20 cellular contexts compared by ENCODE assay signal in the genomic region with DNA sequence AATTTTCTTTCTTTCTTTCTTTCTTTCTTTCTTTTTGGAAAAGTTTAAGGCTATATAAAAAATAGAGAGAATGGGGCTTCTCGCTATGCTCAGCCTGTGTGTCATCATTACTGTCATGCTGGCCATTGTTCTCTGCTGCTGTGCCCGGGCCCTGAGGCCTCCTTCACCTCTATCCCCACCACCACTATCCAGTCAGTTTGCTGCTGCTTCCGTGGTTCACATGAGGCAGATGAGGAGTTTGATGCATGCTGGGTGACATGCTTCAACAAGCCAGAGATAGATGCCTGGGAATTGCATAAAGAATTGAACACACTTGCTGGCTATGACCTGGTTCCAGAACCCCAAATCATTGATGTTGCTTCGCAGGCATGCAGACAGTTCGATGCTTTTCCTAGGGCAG. TPM values are rescaled to one million over a fixed set of nuclear protein-coding genes. Genes with fewer than 3 reads are reported as not detected.
DNase-seq lines count a peak whose midpoint lies in the region; ATAC-seq, FAIRE-seq and TF ChIP-seq lines count a peak whose summit lies in the region.
"Had no signal": no experiment of that assay in that cellular context is flagged by ENCODE, and none has a peak within 500 bp of the region (broad histone marks: within the 10 kb centered on the region; RNA-seq: fewer than 3 reads in every experiment).

No MANE protein-coding gene starts in this region.

- no peak for DNase-seq in activated T-cell treated with anti-CD3 and anti-CD28 coated beads, Interleukin-2, amount 50 U/mL, for 72 hours
- no peak for DNase-seq in activated T-cell treated with anti-CD3 and anti-CD28 coated beads, Interleukin-2, amount 50 U/mL, for 1 hour
- DNase-seq in HPDE6-E6E7 (ENCODE audit: extremely low spot score) (peak; percentile 61), epithelial cell of esophagus (ENCODE audit: low read depth) (peak; percentile 86), natural killer cell (no peak), frontal cortex (ENCODE audit: low spot score in 2 of 2) (no peak), germinal center (ENCODE audit: low spot score) (no peak), LoVo (ENCODE audit: low spot score) (no peak)
- DNase-seq: HFFc6, KG1, NCI-H1092 treated with DMSO at 0.1 percent for 48 hours, NCI-H1694, NCI-H2227 treated with DMSO at 0.1 percent for 48 hours, NCI-H524, Right ventricle myocardium superior had no signal

- no peak for FAIRE-seq in frontal cortex (lab: Jason Lieb, UNC)
- FAIRE-seq: A204.1, H54, HepG2 had no signal

- H3K27me3 Mint-ChIP-seq in activated T-cell treated with anti-CD3 and anti-CD28 coated beads, Interleukin-2, amount 50 U/mL, for 72 hours (ENCODE audit: low read depth) = no peaks in the 10 kb centered on the region
- no peaks in the 10 kb centered on the region for H3K27me3 Mint-ChIP-seq in natural killer cell (ENCODE audit: low read depth in 2 of 2)

- no peak for ATAC-seq in activated T-cell treated with anti-CD3 and anti-CD28 coated beads, Interleukin-2, amount 50 U/mL, for 72 hours (replicated peaks in 1 of 2)
- ATAC-seq in natural killer cell = no peak
- ATAC-seq: HepG2, Panc1 had no signal

- no peaks in the 10 kb centered on the region for H3K9me3 Mint-ChIP-seq in activated T-cell treated with anti-CD3 and anti-CD28 coated beads, Interleukin-2, amount 50 U/mL, for 72 hours
- no peaks in the 10 kb centered on the region for H3K9me3 Mint-ChIP-seq in natural killer cell

- H3K27ac Mint-ChIP-seq in activated T-cell treated with anti-CD3 and anti-CD28 coated beads, Interleukin-2, amount 50 U/mL, for 72 hours = peak overlapping the region; percentile 18
- H3K27ac Mint-ChIP-seq in natural killer cell = peak overlapping the region; percentile 82 to 86
- H3K27ac Mint-ChIP-seq: HFFc6 had no signal

- peaks cover 2 to 8% of the 10 kb centered on the region in 2 donors for H3K36me3 Mint-ChIP-seq in activated T-cell treated with anti-CD3 and anti-CD28 coated beads, Interleukin-2, amount 50 U/mL, for 72 hours (ENCODE audit: insufficient read depth in 2 of 2)
- H3K36me3 Mint-ChIP-seq in natural killer cell = no peaks in the 10 kb centered on the region

- H3K4me1 Mint-ChIP-seq in activated T-cell treated with anti-CD3 and anti-CD28 coated beads, Interleukin-2, amount 50 U/mL, for 72 hours (ENCODE audit: low read depth) = peaks cover 54% of the 10 kb centered on the region
- peaks cover 54 to 67% of the 10 kb centered on the region in 2 donors for H3K4me1 Mint-ChIP-seq in natural killer cell

- intact Hi-C loops in natural killer cell (cut with micrococcal nuclease) = no loop called here

- TF ChIP-seq CTCF in epithelial cell of esophagus (IDR thresholded peaks at IDR 0.05; ENCODE audit: insufficient read depth, low read depth, low read length, missing control alignments) (no peak), natural killer cell (IDR thresholded peaks at IDR 0.05) (no peak)

- no peak overlapping the region for H3K4me3 Mint-ChIP-seq in activated T-cell treated with anti-CD3 and anti-CD28 coated beads, Interleukin-2, amount 50 U/mL, for 72 hours
- H3K4me3 Mint-ChIP-seq in natural killer cell = no peak overlapping the region
- H3K4me3 Mint-ChIP-seq: HFFc6 had no signal

- no peak overlapping the region for H3K4me3 ChIP-seq in epithelial cell of esophagus (ENCODE audit: low read length)
- H3K4me3 ChIP-seq: BLaER1 had no signal

RNA-seq across cellular contexts. Expression of gene PITPNC1, which starts 36.3 kb away (rescaled TPM):
- 100 to 1,000 TPM in 1 of 2 donors, 10 to 100 TPM in 1; 79.5 to 109 TPM for total RNA-seq in activated T-cell treated with anti-CD3 and anti-CD28 coated beads, Interleukin-2, amount 50 U/mL, for 72 hours
- 100 to 1,000 TPM; 150 to 185 (median 169) TPM for total RNA-seq in natural killer cell
- total RNA-seq in frontal cortex = 70.9 TPM

RNA-seq across cellular contexts. Expression of gene PSMD12, which starts 47.0 kb away (rescaled TPM):
- 10 to 100 TPM; 60.3 to 75.2 TPM for total RNA-seq in activated T-cell treated with anti-CD3 and anti-CD28 coated beads, Interleukin-2, amount 50 U/mL, for 72 hours
- 10 to 100 TPM; 57.4 to 58.2 (median 58.0) TPM for total RNA-seq in natural killer cell
- 57.5 TPM for total RNA-seq in frontal cortex

Comparison
In these comparisons a context has a peak if more than half of its experiments do, and no peak if none do; other contexts are left out.
1. DNase-seq: peak in HPDE6-E6E7 (single experiment) and epithelial cell of esophagus (single experiment); none in activated T-cell treated with anti-CD3 and anti-CD28 coated beads, Interleukin-2, amount 50 U/mL, for 72 hours (0 of 2), activated T-cell treated with anti-CD3 and anti-CD28 coated beads, Interleukin-2, amount 50 U/mL, for 1 hour (single experiment), natural killer cell (single experiment), frontal cortex (0 of 2), germinal center (single experiment) and LoVo (single experiment).